In the genomic region with DNA sequence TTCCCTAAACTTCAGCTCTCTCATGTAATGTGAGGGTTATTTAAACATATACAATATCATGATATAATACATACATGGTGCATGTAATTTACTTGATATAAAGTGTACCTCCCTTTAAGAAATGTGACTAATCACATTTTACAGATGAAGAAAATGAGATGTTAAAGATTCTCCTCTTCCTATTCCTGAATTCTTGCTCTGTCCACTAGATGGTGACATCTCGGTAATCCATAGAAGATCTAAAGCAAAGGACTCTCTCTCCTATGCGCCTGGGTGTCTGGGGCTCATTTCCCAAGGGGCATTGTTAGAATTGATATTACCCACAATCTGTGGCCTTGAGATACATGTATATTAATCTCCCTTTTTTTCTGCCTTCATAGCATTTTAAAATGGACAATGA, we compare ENCODE assay signal across 10 cellular contexts.
DNase-seq lines count a peak whose midpoint lies in the region; ATAC-seq and TF ChIP-seq lines count a peak whose summit lies in the region.
"Had no signal": no experiment of that assay in that cellular context is flagged by ENCODE, and none has a peak within 500 bp of the region (broad histone marks: within the 10 kb centered on the region; RNA-seq: fewer than 3 reads in every experiment).

No MANE protein-coding gene starts in this region.

- H3K27me3 ChIP-seq in WERI-Rb-1 (ENCODE audit: insufficient read depth, low read depth, severe bottlenecking) (no peaks in the 10 kb centered on the region), liver (ENCODE audit: control insufficient read depth in 4 of 4, insufficient read depth in 4 of 4, low read length in 3 of 4) (no peaks in the 10 kb centered on the region)

- H3K9ac ChIP-seq in liver (ENCODE audit: low read depth in 1 of 2, low read length in 2 of 2), result no peak overlapping the region

- TF ChIP-seq CTCF in GM12864 (IDR thresholded peaks at IDR 0.05; ENCODE audit: low read depth, low read length, missing control alignments) (peak; percentile 17), WERI-Rb-1 (IDR thresholded peaks at IDR 0.05; ENCODE audit: low read depth, low read length) (peak; percentile 42; the same call in 1 of the 2 replicates), liver (IDR thresholded peaks at IDR 0.05; ENCODE audit: low read depth, low read length, missing input control) (no peak)

- intact Hi-C loops in head of caudate nucleus (cut with DNase I), result no loop called here

- H3K36me3 ChIP-seq in WERI-Rb-1 (no peaks in the 10 kb centered on the region), liver (ENCODE audit: control insufficient read depth in 4 of 4, insufficient read depth in 3 of 4, low read depth in 1 of 4, low read length in 3 of 4) (no peaks in the 10 kb centered on the region)

- peaks cover 0 to 2% (median under 1%) of the 10 kb centered on the region in 4 donors for H3K4me1 ChIP-seq in liver (ENCODE audit: control insufficient read depth in 4 of 4, insufficient read depth in 4 of 4, low read length in 3 of 4)

- TF ChIP-seq RAD21 in liver (IDR thresholded peaks at IDR 0.05), result peak; percentile 17 to 49

- no peak for TF ChIP-seq POLR2A in erythroblast (IDR thresholded peaks at IDR 0.05; ENCODE audit: low read length)

- H3K27ac ChIP-seq in WERI-Rb-1 (no peak overlapping the region), liver (ENCODE audit: low read depth in 1 of 2, low read length in 2 of 2) (no peak overlapping the region)

- H3K9me3 ChIP-seq in WERI-Rb-1 (ENCODE audit: severe bottlenecking) (peaks cover 4% of the 10 kb centered on the region), liver (ENCODE audit: control insufficient read depth in 4 of 4, low read length in 3 of 4) (peaks cover 0 to 6% (median 4%) of the 10 kb centered on the region in 4 donors)

- WGBS in liver, result 33% methylated on average over 2 of the region's 2 CpGs

- ATAC-seq in HG03025 (IDR thresholded peaks at IDR 0.05; ENCODE audit: low FRiP score, unreplicated experiment), result peak; percentile 53

- H3K4me3 ChIP-seq in GM12864 (ENCODE audit: low read depth, low read length) (no peak overlapping the region), WERI-Rb-1 (ENCODE audit: low read depth, low read length) (no peak overlapping the region), liver (ENCODE audit: low read depth in 1 of 3, low read length in 3 of 3) (no peak overlapping the region)

- DNase-seq in GM12864 (ENCODE audit: low read depth), result no peak
- no peak for DNase-seq in WERI-Rb-1
- DNase-seq in stimulated activated CD4-positive, alpha-beta T cell treated with anti-CD3 and anti-CD28 coated beads, Interleukin-2, amount 100 ng/mL, for 48 hours, result no peak
- DNase-seq in head of caudate nucleus, result no peak
- no peak for DNase-seq in erythroblast (lab: John Stamatoyannopoulos, UW)
- DNase-seq: activated CD4-positive, alpha-beta memory T cell treated with anti-CD3 and anti-CD28 coated beads, Interleukin-2, amount 10 ng/mL, durations not matched to agents 7 days and 5 days; effector memory CD4-positive, alpha-beta T cell; NCI-H2171 treated with DMSO at 0.1 percent for 48 hours had no signal

TF ChIP-seq in liver, 16 proteins besides CTCF, POLR2A, EP300 and RAD21:
- TF ChIP-seq JUND (IDR thresholded peaks at IDR 0.05) (no peak), GABPA (IDR thresholded peaks at IDR 0.05 in 1 of 2, conservative IDR thresholded peaks at IDR 0.05 in 1 of 2) (no peak), EGR1 (IDR thresholded peaks at IDR 0.05; ENCODE audit: low read depth in 2 of 2) (no peak), FOXA2 (IDR thresholded peaks at IDR 0.05) (no peak), SP1 (IDR thresholded peaks at IDR 0.05) (no peak), FOXA1 (IDR thresholded peaks at IDR 0.05) (no peak), ATF3 (IDR thresholded peaks at IDR 0.05) (no peak), ZBTB33 (IDR thresholded peaks at IDR 0.05) (no peak), NR2F2 (IDR thresholded peaks at IDR 0.05) (no peak), HNF4A (conservative IDR thresholded peaks at IDR 0.05) (no peak), TAF1 (conservative IDR thresholded peaks at IDR 0.05) (no peak), YY1 (IDR thresholded peaks at IDR 0.05) (no peak), RXRA (IDR thresholded peaks at IDR 0.05) (no peak)
- TF ChIP-seq, protein P1, sequence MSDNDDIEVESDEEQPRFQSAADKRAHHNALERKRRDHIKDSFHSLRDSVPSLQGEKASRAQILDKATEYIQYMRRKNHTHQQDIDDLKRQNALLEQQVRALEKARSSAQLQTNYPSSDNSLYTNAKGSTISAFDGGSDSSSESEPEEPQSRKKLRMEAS (IDR thresholded peaks at IDR 0.05), result no peak
